In genomic region chr17:1948517-1948825, GRCh38 we compare ENCODE assay signal across 18 cellular contexts.
DNase-seq lines count a peak whose midpoint lies in the region; ATAC-seq, FAIRE-seq and TF ChIP-seq lines count a peak whose summit lies in the region.
"Had no signal": no experiment of that assay in that cellular context is flagged by ENCODE, and none has a peak within 500 bp of the region (broad histone marks: within the 10 kb centered on the region; RNA-seq: fewer than 3 reads in every experiment).

No MANE protein-coding gene starts in this region.

- TF ChIP-seq CTCF in nephron (IDR thresholded peaks at IDR 0.05; ENCODE audit: unreplicated experiment in 3 of 3), result no peak

- no peaks in the 10 kb centered on the region for H3K36me3 Mint-ChIP-seq in nephron (ENCODE audit: low read depth)
- H3K36me3 Mint-ChIP-seq: CD4-positive, CD25-positive, alpha-beta regulatory T cell; CD8-positive, alpha-beta memory T cell had no signal

- peak overlapping the region; percentile 53 for H3K27ac ChIP-seq in right cardiac atrium (ENCODE audit: low read length)

- H3K4me3 ChIP-seq in right cardiac atrium (ENCODE audit: low read length), result no peak overlapping the region

- no peaks in the 10 kb centered on the region for H3K4me1 ChIP-seq in right cardiac atrium (ENCODE audit: control insufficient read depth, insufficient read depth, low read length)

- H3K9me3 Mint-ChIP-seq in nephron, result no peaks in the 10 kb centered on the region
- H3K9me3 Mint-ChIP-seq: CD8-positive, alpha-beta memory T cell; H9 had no signal

- H3K27me3 Mint-ChIP-seq in nephron (ENCODE audit: low read depth), result peaks cover 35% of the 10 kb centered on the region
- H3K27me3 Mint-ChIP-seq: B cell; CD4-positive, CD25-positive, alpha-beta regulatory T cell had no signal

- ATAC-seq in right cardiac atrium (no peak), left ventricle myocardium superior (no peak), GM18511 (IDR thresholded peaks at IDR 0.05; ENCODE audit: unreplicated experiment) (no peak)

- H3K4me1 Mint-ChIP-seq in nephron, result peaks cover 27% of the 10 kb centered on the region
- H3K4me1 Mint-ChIP-seq: B cell; CD4-positive, CD25-positive, alpha-beta regulatory T cell; CD8-positive, alpha-beta memory T cell had no signal

- WGBS in right cardiac atrium, result 93% methylated on average over 14 of the region's 14 CpGs

- intact Hi-C loops in right cardiac atrium (cut with DNase I) (no loop called here), left ventricle myocardium superior (cut with micrococcal nuclease) (no loop called here)

- DNase-seq in right cardiac atrium, result peak in 1 of 3 donors; percentile 57
- DNase-seq in left ventricle myocardium superior, result no peak
- no peak for DNase-seq in HTR-8/SVneo (ENCODE audit: insufficient read length, low spot score)
- no peak for DNase-seq in SHP77 treated with DMSO at 0.1 percent for 48 hours (lab: John Stamatoyannopoulos, UW)
- no peak for DNase-seq in activated naive CD4-positive, alpha-beta T cell treated with Interleukin-2 at 50 U/mL for 16 hours
- DNase-seq: C1 segment of cervical spinal cord; CD4-positive, CD25-positive, alpha-beta regulatory T cell; CD8-positive, alpha-beta memory T cell; COR-L47; DMS 273 treated with DMSO at 0.1 percent for 48 hours; GOT3; H9 had no signal

- no peak overlapping the region for H3K4me3 Mint-ChIP-seq in nephron
- H3K4me3 Mint-ChIP-seq: B cell; CD4-positive, CD25-positive, alpha-beta regulatory T cell; CD8-positive, alpha-beta memory T cell; H9 had no signal

- peak; percentile 28 for FAIRE-seq in HTR-8/SVneo (lab: Jason Lieb, UNC)
- FAIRE-seq: G401.6, GM12892, GM18507 had no signal

- peak overlapping the region in 2 of 3 experiments; percentile 48 to 83 for H3K27ac Mint-ChIP-seq in nephron
- H3K27ac Mint-ChIP-seq: B cell; CD4-positive, CD25-positive, alpha-beta regulatory T cell; CD8-positive, alpha-beta memory T cell; H9 had no signal

- H3K27me3 ChIP-seq in right cardiac atrium (ENCODE audit: control insufficient read depth, insufficient read depth), result no peaks in the 10 kb centered on the region

- H3K9me3 ChIP-seq in right cardiac atrium (ENCODE audit: control insufficient read depth, low read length), result no peaks in the 10 kb centered on the region
